ENCODE assay signal across 14 cellular contexts in the genomic region with DNA sequence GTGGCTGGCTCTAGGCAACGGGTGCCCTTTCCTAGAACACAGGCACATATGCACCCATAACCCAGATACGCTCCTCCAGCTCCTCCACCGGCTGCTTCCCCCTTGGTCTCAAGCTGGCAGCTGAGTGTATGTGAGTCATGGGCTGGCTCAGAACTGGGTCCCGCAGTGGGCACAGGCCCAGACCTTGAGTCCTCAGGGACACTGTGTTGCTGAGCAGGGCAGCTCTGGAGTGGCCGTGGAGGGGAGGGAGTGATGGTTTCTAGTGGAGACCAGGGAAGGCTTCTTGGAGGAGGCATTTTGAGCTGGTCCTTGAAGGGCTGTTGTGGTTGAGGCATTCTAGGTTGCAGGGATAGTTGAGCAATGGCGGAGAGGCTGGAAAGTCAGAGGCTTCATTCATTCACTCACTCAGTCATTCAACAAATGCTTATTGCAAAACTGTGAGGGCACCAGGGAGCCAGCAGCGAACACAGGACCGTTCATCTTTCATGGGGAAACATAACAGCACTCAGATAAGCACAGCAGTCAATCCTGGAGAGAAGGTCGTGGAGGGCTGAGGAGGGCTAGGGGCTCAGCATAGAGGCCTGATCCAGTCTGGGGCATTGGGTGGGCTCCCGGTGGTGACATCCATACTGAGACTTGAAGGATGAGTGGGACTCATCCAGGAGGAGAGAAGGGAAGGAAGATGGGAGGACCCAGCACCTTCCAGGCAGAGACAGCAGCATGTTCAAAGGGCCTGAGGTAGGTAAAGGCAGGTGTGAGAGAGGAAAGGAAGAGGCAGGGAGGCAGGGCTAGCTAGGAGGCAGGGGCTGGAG. TPM values are rescaled to one million over a fixed set of nuclear protein-coding genes. Genes with fewer than 3 reads are reported as not detected.
DNase-seq lines count a peak whose midpoint lies in the region; ATAC-seq and TF ChIP-seq lines count a peak whose summit lies in the region.
"Had no signal": no experiment of that assay in that cellular context is flagged by ENCODE, and none has a peak within 500 bp of the region (broad histone marks: within the 10 kb centered on the region; RNA-seq: fewer than 3 reads in every experiment).

No MANE protein-coding gene starts in this region.

- no peak overlapping the region for H3K4me2 ChIP-seq in MM.1S (ENCODE audit: low read depth, low read length)
- H3K4me2 ChIP-seq: smooth muscle cell had no signal

- H3K79me2 ChIP-seq in MM.1S (ENCODE audit: low read length), result peaks cover 8% of the 10 kb centered on the region; the same call in 1 of the 2 replicates

- H3K4me3 Mint-ChIP-seq in activated naive CD4-positive, alpha-beta T cell treated with anti-CD3 and anti-CD28 coated beads for 36 hours, result peak overlapping the region; percentile 44
- peak overlapping the region; percentile 18 for H3K4me3 Mint-ChIP-seq in activated naive CD8-positive, alpha-beta T cell treated with anti-CD3 and anti-CD28 coated beads, Interleukin-2, amount 10 ng/mL, durations not matched to agents 7 days and 5 days

- H3F3A ChIP-seq in MM.1S (ENCODE audit: insufficient read depth, low read length), result no peaks in the 10 kb centered on the region; the same call in 1 of the 2 replicates

- H3K36me3 Mint-ChIP-seq in activated naive CD4-positive, alpha-beta T cell treated with anti-CD3 and anti-CD28 coated beads for 36 hours (ENCODE audit: low read depth), result peaks cover 13% of the 10 kb centered on the region
- H3K36me3 Mint-ChIP-seq in activated naive CD8-positive, alpha-beta T cell treated with anti-CD3 and anti-CD28 coated beads, Interleukin-2, amount 10 ng/mL, durations not matched to agents 7 days and 5 days, result peaks cover 6% of the 10 kb centered on the region

- no peaks in the 10 kb centered on the region for H3K9me2 ChIP-seq in MM.1S (replicated peaks; ENCODE audit: insufficient read depth, low read length)

- H3K4me1 Mint-ChIP-seq in activated naive CD4-positive, alpha-beta T cell treated with anti-CD3 and anti-CD28 coated beads for 36 hours (ENCODE audit: low read depth), result peaks cover 16% of the 10 kb centered on the region
- peaks cover 15% of the 10 kb centered on the region for H3K4me1 Mint-ChIP-seq in activated naive CD8-positive, alpha-beta T cell treated with anti-CD3 and anti-CD28 coated beads, Interleukin-2, amount 10 ng/mL, durations not matched to agents 7 days and 5 days

- H3K36me3 ChIP-seq in heart right ventricle (peaks cover 0 to 53% (median 20%) of the 10 kb centered on the region in 9 donors), thoracic aorta (peaks cover 29% of the 10 kb centered on the region), MM.1S (replicated peaks; ENCODE audit: insufficient read depth, low read length) (no peaks in the 10 kb centered on the region)

- no peaks in the 10 kb centered on the region for H4K20me1 ChIP-seq in MM.1S (ENCODE audit: insufficient read depth, low read length)

- POLR2A ChIA-PET in activated naive CD8-positive, alpha-beta T cell treated with anti-CD3 and anti-CD28 coated beads, Interleukin-2, amount 10 ng/mL, durations not matched to agents 7 days and 5 days (lab: Charles Lee), result interaction anchor here (0.6 to 0.9 kb wide), 2 partner anchors 13 to 20 kb away, joined by 3 read pairs; no protein-coding TSS in a partner anchor

- H3K27me3 Mint-ChIP-seq in activated naive CD4-positive, alpha-beta T cell treated with anti-CD3 and anti-CD28 coated beads for 36 hours (ENCODE audit: low read depth), result no peaks in the 10 kb centered on the region
- H3K27me3 Mint-ChIP-seq in activated naive CD8-positive, alpha-beta T cell treated with anti-CD3 and anti-CD28 coated beads, Interleukin-2, amount 10 ng/mL, durations not matched to agents 7 days and 5 days, result no peaks in the 10 kb centered on the region
- H3K27me3 Mint-ChIP-seq: stimulated activated naive CD8-positive, alpha-beta T cell treated with anti-CD3 and anti-CD28 coated beads, Interleukin-15, amount 100 ng/mL, for 72 hours had no signal

- intact Hi-C loops in activated naive CD4-positive, alpha-beta T cell treated with anti-CD3 and anti-CD28 coated beads for 36 hours (cut with micrococcal nuclease), result loop anchor here (5.0 kb wide), 1 partner anchor 160 kb away; the partner anchor contains the start of genes COQ4 and TRUB2
- intact Hi-C loops in heart right ventricle (cut with DNase I), result no loop called here

- CTCF ChIA-PET in activated naive CD4-positive, alpha-beta T cell treated with anti-CD3 and anti-CD28 coated beads for 36 hours (lab: Charles Lee), result interaction anchor here (0.6 to 1.2 kb wide), 2 partner anchors 179 to 605 kb away, joined by 3 to 6 read pairs; no protein-coding TSS in a partner anchor

- no peak overlapping the region for H3K27ac Mint-ChIP-seq in activated naive CD4-positive, alpha-beta T cell treated with anti-CD3 and anti-CD28 coated beads for 36 hours
- H3K27ac Mint-ChIP-seq in activated naive CD8-positive, alpha-beta T cell treated with anti-CD3 and anti-CD28 coated beads, Interleukin-2, amount 10 ng/mL, durations not matched to agents 7 days and 5 days, result peak overlapping the region; percentile 25

- no peak overlapping the region for H3K9ac ChIP-seq in MM.1S (ENCODE audit: low read length)

- H3K4me3 ChIP-seq in heart right ventricle (no peak overlapping the region), thoracic aorta (no peak overlapping the region), MM.1S (ENCODE audit: low read length) (no peak overlapping the region)
- H3K4me3 ChIP-seq: SJCRH30, smooth muscle cell had no signal

- H2AFZ ChIP-seq in MM.1S (ENCODE audit: low read length), result no peak overlapping the region

- no peak overlapping the region for H3K27ac ChIP-seq in heart right ventricle
- peak overlapping the region in 1 of 2 donors; percentile 2 for H3K27ac ChIP-seq in thoracic aorta
- no peak overlapping the region for H3K27ac ChIP-seq in MM.1S (ENCODE audit: low read length)
- H3K27ac ChIP-seq: SJCRH30 had no signal

- no peak for DNase-seq in activated naive CD4-positive, alpha-beta T cell treated with anti-CD3 and anti-CD28 coated beads for 36 hours
- DNase-seq in activated naive CD4-positive, alpha-beta T cell treated with anti-CD3 and anti-CD28 coated beads, Interleukin-2, amount 50 U/mL, for 16 hours, result no peak
- no peak for DNase-seq in activated naive CD8-positive, alpha-beta T cell treated with anti-CD3 and anti-CD28 coated beads, Interleukin-2, amount 10 ng/mL, durations not matched to agents 7 days and 5 days
- DNase-seq in heart right ventricle, result peak; percentile 34 to 70
- DNase-seq in thoracic aorta (ENCODE audit: low spot score), result peak; percentile 39
- no peak for DNase-seq in GM20000 (ENCODE audit: low spot score)
- no peak for DNase-seq in MM.1S
- DNase-seq: activated CD8-positive, alpha-beta memory T cell treated with anti-CD3 and anti-CD28 coated beads, Interleukin-2, amount 50 U/mL, for 4 hours; HCEC 1CT; NCI-H2029 treated with DMSO at 0.1 percent for 48 hours; SJCRH30; stimulated activated naive CD8-positive, alpha-beta T cell treated with anti-CD3 and anti-CD28 coated beads, Interleukin-15, amount 100 ng/mL, for 72 hours had no signal

- no peak for ATAC-seq in activated naive CD8-positive, alpha-beta T cell treated with anti-CD3 and anti-CD28 coated beads, Interleukin-2, amount 10 ng/mL, durations not matched to agents 7 days and 5 days (ENCODE audit: low read depth)
- ATAC-seq in heart right ventricle (peak in 5 of 8 donors; percentile 10 to 70 (median 33)), thoracic aorta (ENCODE audit: insufficient number of reproducible peaks, low FRiP score, low read depth) (no peak), HG02885 (IDR thresholded peaks at IDR 0.05; ENCODE audit: poor library complexity, unreplicated experiment) (no peak)
- ATAC-seq: stimulated activated naive CD8-positive, alpha-beta T cell treated with anti-CD3 and anti-CD28 coated beads, Interleukin-15, amount 100 ng/mL, for 72 hours had no signal

- peaks cover 0 to 27% (median 13%) of the 10 kb centered on the region in 9 donors for H3K4me1 ChIP-seq in heart right ventricle
- peaks cover 12 to 25% of the 10 kb centered on the region in 2 donors for H3K4me1 ChIP-seq in thoracic aorta (ENCODE audit: control insufficient read depth in 1 of 2, low read depth in 2 of 2)
- peaks cover 8% of the 10 kb centered on the region for H3K4me1 ChIP-seq in MM.1S (ENCODE audit: low read length)
- H3K4me1 ChIP-seq: SJCRH30 had no signal

- no peaks in the 10 kb centered on the region for H3K9me3 ChIP-seq in heart right ventricle
- no peaks in the 10 kb centered on the region for H3K9me3 ChIP-seq in thoracic aorta
- H3K9me3 ChIP-seq in MM.1S (replicated peaks; ENCODE audit: insufficient read depth, low read length), result no peaks in the 10 kb centered on the region
- H3K9me3 ChIP-seq: SJCRH30 had no signal

- WGBS in heart right ventricle, 2 donors, result 74 to 75% methylated on average over 10 of the region's 10 CpGs

- H3K9me3 Mint-ChIP-seq in activated naive CD4-positive, alpha-beta T cell treated with anti-CD3 and anti-CD28 coated beads for 36 hours, result no peaks in the 10 kb centered on the region
- H3K9me3 Mint-ChIP-seq in activated naive CD8-positive, alpha-beta T cell treated with anti-CD3 and anti-CD28 coated beads, Interleukin-2, amount 10 ng/mL, durations not matched to agents 7 days and 5 days, result no peaks in the 10 kb centered on the region
- H3K9me3 Mint-ChIP-seq: stimulated activated naive CD8-positive, alpha-beta T cell treated with anti-CD3 and anti-CD28 coated beads, Interleukin-15, amount 100 ng/mL, for 72 hours had no signal

- TF ChIP-seq CTCF in heart right ventricle (IDR thresholded peaks at IDR 0.05) (no peak), thoracic aorta (IDR thresholded peaks at IDR 0.05) (no peak), GM20000 (IDR thresholded peaks at IDR 0.05; ENCODE audit: extremely low read depth, missing control alignments) (no peak), MM.1S (IDR thresholded peaks at IDR 0.05; ENCODE audit: low read length) (no peak)

- no peaks in the 10 kb centered on the region for H3K27me3 ChIP-seq in heart right ventricle
- no peaks in the 10 kb centered on the region for H3K27me3 ChIP-seq in thoracic aorta (replicated peaks; ENCODE audit: insufficient read depth)
- no peaks in the 10 kb centered on the region for H3K27me3 ChIP-seq in MM.1S (replicated peaks; ENCODE audit: insufficient read depth, low read length)
- H3K27me3 ChIP-seq: SJCRH30 had no signal

RNA-seq across cellular contexts. Expression of gene BBLN, which starts 2.4 kb away (rescaled TPM):
- 10 to 100 TPM; 73.3 to 77.7 TPM for total RNA-seq in activated naive CD4-positive, alpha-beta T cell treated with anti-CD3 and anti-CD28 coated beads for 36 hours
- total RNA-seq in activated naive CD8-positive, alpha-beta T cell treated with anti-CD3 and anti-CD28 coated beads, Interleukin-2, amount 10 ng/mL, durations not matched to agents 7 days and 5 days, result 10 to 100 TPM; 77.6 to 90.9 TPM
- 10 to 100 TPM; 29.5 to 58.2 (median 36.1) TPM for total RNA-seq in heart right ventricle
- 100 to 1,000 TPM in 1 of 2 donors, 10 to 100 TPM in 1; 70.2 to 159 TPM for polyA plus RNA-seq in heart right ventricle
- 100 to 1,000 TPM; 208 to 329 TPM for total RNA-seq in thoracic aorta

RNA-seq across cellular contexts. Expression of gene LCN2, which starts 13.2 kb away (rescaled TPM):
- not detected for total RNA-seq in activated naive CD4-positive, alpha-beta T cell treated with anti-CD3 and anti-CD28 coated beads for 36 hours
- not detected for total RNA-seq in activated naive CD8-positive, alpha-beta T cell treated with anti-CD3 and anti-CD28 coated beads, Interleukin-2, amount 10 ng/mL, durations not matched to agents 7 days and 5 days
- total RNA-seq in heart right ventricle (1 to 10 TPM in 1 of 10 donors, under 1 TPM in 4, not detected in 5; 0.34 to 2.7 (median 0.45) TPM), thoracic aorta (not detected)
- 1 to 10 TPM in 1 of 2 donors, under 1 TPM in 1; 0.62 to 1.5 TPM for polyA plus RNA-seq in heart right ventricle
- total RNA-seq: SJCRH30, smooth muscle cell had no signal
- polyA plus RNA-seq: smooth muscle cell had no signal

RNA-seq across cellular contexts. Expression of gene CIZ1, which starts 29.0 kb away (rescaled TPM):
- total RNA-seq in activated naive CD4-positive, alpha-beta T cell treated with anti-CD3 and anti-CD28 coated beads for 36 hours, result 10 to 100 TPM; 79.5 to 82.8 TPM
- 100 to 1,000 TPM; 149 to 152 TPM for total RNA-seq in activated naive CD8-positive, alpha-beta T cell treated with anti-CD3 and anti-CD28 coated beads, Interleukin-2, amount 10 ng/mL, durations not matched to agents 7 days and 5 days
- total RNA-seq in heart right ventricle (10 to 100 TPM; 63.0 to 96.0 (median 76.7) TPM), thoracic aorta (10 to 100 TPM; 68.0 to 86.0 TPM)
- polyA plus RNA-seq in heart right ventricle, result 10 to 100 TPM; 39.7 to 70.2 TPM

RNA-seq across cellular contexts. Expression of gene PTGES2, which starts 34.9 kb away (rescaled TPM):
- total RNA-seq in activated naive CD4-positive, alpha-beta T cell treated with anti-CD3 and anti-CD28 coated beads for 36 hours, result 10 to 100 TPM; 47.6 to 48.4 TPM
- total RNA-seq in activated naive CD8-positive, alpha-beta T cell treated with anti-CD3 and anti-CD28 coated beads, Interleukin-2, amount 10 ng/mL, durations not matched to agents 7 days and 5 days, result 10 to 100 TPM; 51.8 to 53.2 TPM
- 100 to 1,000 TPM; 117 to 166 (median 148) TPM for total RNA-seq in heart right ventricle
- polyA plus RNA-seq in heart right ventricle, result 100 to 1,000 TPM; 132 to 147 TPM
- total RNA-seq in thoracic aorta, result 10 to 100 TPM; 57.9 to 66.0 TPM

RNA-seq across cellular contexts. Expression of gene DNM1, which starts 40.8 kb away (rescaled TPM):
- total RNA-seq in activated naive CD4-positive, alpha-beta T cell treated with anti-CD3 and anti-CD28 coated beads for 36 hours, result under 1 TPM; 0.07 to 0.77 TPM
- 1 to 10 TPM; 1.2 to 1.4 TPM for total RNA-seq in activated naive CD8-positive, alpha-beta T cell treated with anti-CD3 and anti-CD28 coated beads, Interleukin-2, amount 10 ng/mL, durations not matched to agents 7 days and 5 days
- total RNA-seq in heart right ventricle, result 1 to 10 TPM; 2.1 to 7.7 (median 3.9) TPM
- polyA plus RNA-seq in heart right ventricle, result 10 to 100 TPM in 1 of 2 donors, 1 to 10 TPM in 1; 2.5 to 13.7 TPM
- total RNA-seq in thoracic aorta, result 1 to 10 TPM; 7.2 to 9.7 TPM

Comparison
In these comparisons a context has a peak if more than half of its experiments do, and no peak if none do; other contexts are left out.
1. DNase-seq: peak in heart right ventricle (2 of 2) and thoracic aorta (single experiment); none in activated naive CD4-positive, alpha-beta T cell treated with anti-CD3 and anti-CD28 coated beads for 36 hours (single experiment), activated naive CD4-positive, alpha-beta T cell treated with anti-CD3 and anti-CD28 coated beads, Interleukin-2, amount 50 U/mL, for 16 hours (single experiment), activated naive CD8-positive, alpha-beta T cell treated with anti-CD3 and anti-CD28 coated beads, Interleukin-2, amount 10 ng/mL, durations not matched to agents 7 days and 5 days (single experiment), GM20000 (single experiment) and MM.1S (single experiment).
2. ATAC-seq: peak in heart right ventricle (5 of 8); none in activated naive CD8-positive, alpha-beta T cell treated with anti-CD3 and anti-CD28 coated beads, Interleukin-2, amount 10 ng/mL, durations not matched to agents 7 days and 5 days (single experiment), thoracic aorta (single experiment) and HG02885 (single experiment).